ENCODE assay signal across 20 cellular contexts in the genomic region with DNA sequence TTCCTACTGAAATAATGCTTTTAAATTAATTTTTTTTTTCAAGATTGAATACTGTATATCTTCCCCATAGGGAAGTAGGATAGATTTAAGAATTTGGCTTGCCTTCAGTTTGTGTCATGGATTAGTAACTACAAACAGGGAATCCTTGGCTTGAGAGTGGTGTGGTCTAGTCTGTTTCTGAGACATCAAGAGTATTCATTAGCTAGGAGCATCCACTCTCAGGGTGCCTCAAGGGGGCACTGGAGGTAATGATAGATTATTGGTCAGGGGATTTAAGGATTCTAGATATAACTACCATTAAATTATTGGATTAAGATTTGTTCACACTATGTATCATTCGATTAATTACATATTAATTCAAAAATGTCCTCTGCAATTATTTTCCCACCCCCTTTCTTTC.
DNase-seq lines count a peak whose midpoint lies in the region; TF ChIP-seq lines count a peak whose summit lies in the region.
"Had no signal": no experiment of that assay in that cellular context is flagged by ENCODE, and none has a peak within 500 bp of the region (broad histone marks: within the 10 kb centered on the region; RNA-seq: fewer than 3 reads in every experiment).

No MANE protein-coding gene starts in this region.

- POLR2A ChIA-PET in A673 (lab: Charles Lee; ENCODE audit: low non-redundant PET) (interaction anchor here (0.7 kb wide), 1 partner anchor 120 kb away, joined by 5 read pairs; no protein-coding TSS in a partner anchor), RWPE1 (lab: Yijun Ruan, JAX; ENCODE audit: low non-redundant PET) (no interaction called here)

- no TSS peak for BruUV-seq in A673 (replicated peaks; lab: Mats Ljungman, UMichigan)

- peaks cover 0 to 3% (median 1%) of the 10 kb centered on the region in 6 donors for H3K9me3 Mint-ChIP-seq in immature natural killer cell
- H3K9me3 Mint-ChIP-seq in endothelial cell (ENCODE audit: unreplicated experiment): no peaks in the 10 kb centered on the region
- H3K9me3 Mint-ChIP-seq: activated naive CD8-positive, alpha-beta T cell treated with anti-CD3 and anti-CD28 coated beads, Interleukin-2, amount 10 ng/mL, durations not matched to agents 7 days and 5 days; activated T-helper 1 cell treated with anti-CD3 and anti-CD28 coated beads, Interleukin-12 subunit alpha, Interleukin-12 subunit beta, Interleukin-2, Interleukin-4 antibody, amounts not matched to agents 30 ng/mL and 10 ng/mL and 1 ng/mL, durations not matched to agents 14 hours and 24 hours and 36 hours; brain had no signal

- intact Hi-C loops in A673 (cut with micrococcal nuclease; ENCODE audit: unreplicated experiment): no loop called here

- H2AFZ ChIP-seq in GM23248: no peak overlapping the region

- in situ Hi-C loops in GM23248 (cut with MboI): no loop called here

- no peak overlapping the region for H3K9ac ChIP-seq in GM23248
- H3K9ac ChIP-seq: KMS-11 had no signal

- no peaks in the 10 kb centered on the region for H3K27me3 ChIP-seq in A673 (replicated peaks; ENCODE audit: insufficient read depth, low read depth, low read length, poor library complexity)
- H3K27me3 ChIP-seq in GM23248 (replicated peaks; ENCODE audit: insufficient read depth): no peaks in the 10 kb centered on the region
- H3K27me3 ChIP-seq: neutrophil had no signal

- DNase-seq in A673 (ENCODE audit: low spot score) (peak; percentile 4), GM23248 (peak; percentile 50), RWPE1 (ENCODE audit: low spot score) (no peak), fibroblast of mammary gland (ENCODE audit: low read depth) (peak; percentile 59), immature natural killer cell (no peak), endothelial cell (ENCODE audit: low spot score) (no peak), T1000 (lab: John Stamatoyannopoulos, UW) (no peak)
- DNase-seq in activated CD4-positive, CD25-positive, alpha-beta regulatory T cell (lab: John Stamatoyannopoulos, UW): no peak
- DNase-seq: activated naive CD8-positive, alpha-beta T cell treated with anti-CD3 and anti-CD28 coated beads, Interleukin-2, amount 10 ng/mL, durations not matched to agents 7 days and 5 days; dermis blood vessel endothelial cell; head of caudate nucleus; mucosa of descending colon; NCI-H1105; NCI-H2107; NCI-H526; substantia nigra had no signal

- no peak overlapping the region for H3K4me3 Mint-ChIP-seq in immature natural killer cell
- no peak overlapping the region for H3K4me3 Mint-ChIP-seq in endothelial cell (ENCODE audit: unreplicated experiment)
- H3K4me3 Mint-ChIP-seq: activated naive CD8-positive, alpha-beta T cell treated with anti-CD3 and anti-CD28 coated beads, Interleukin-2, amount 10 ng/mL, durations not matched to agents 7 days and 5 days; activated T-helper 1 cell treated with anti-CD3 and anti-CD28 coated beads, Interleukin-12 subunit alpha, Interleukin-12 subunit beta, Interleukin-2, Interleukin-4 antibody, amounts not matched to agents 30 ng/mL and 10 ng/mL and 1 ng/mL, durations not matched to agents 14 hours and 24 hours and 36 hours; brain had no signal

- WGBS in GM23248 (ENCODE audit: low coverage in 1 of 2, low lambda C conversion rate in 2 of 2, missing lambda C conversion rate in 2 of 2), 2 experiments: 92 to 100% methylated on average over 1 of the region's 1 CpG

- no peaks in the 10 kb centered on the region for H3K9me2 ChIP-seq in GM23248 (ENCODE audit: insufficient read depth)

- H3K36me3 ChIP-seq in A673 (ENCODE audit: insufficient read depth, low read length, poor library complexity, severe bottlenecking) (no peaks in the 10 kb centered on the region), GM23248 (ENCODE audit: low read depth) (peaks cover 52% of the 10 kb centered on the region)
- H3K36me3 ChIP-seq: neutrophil had no signal

- H3K4me2 ChIP-seq in GM23248 (ENCODE audit: unreplicated experiment): no peak overlapping the region
- H3K4me2 ChIP-seq: KMS-11 had no signal

- H3K4me1 Mint-ChIP-seq in immature natural killer cell (no peaks in the 10 kb centered on the region), endothelial cell (ENCODE audit: unreplicated experiment) (no peaks in the 10 kb centered on the region)
- H3K4me1 Mint-ChIP-seq: activated naive CD8-positive, alpha-beta T cell treated with anti-CD3 and anti-CD28 coated beads, Interleukin-2, amount 10 ng/mL, durations not matched to agents 7 days and 5 days; brain had no signal

- H4K20me1 ChIP-seq in GM23248 (ENCODE audit: insufficient read depth): no peaks in the 10 kb centered on the region

- H3K27me3 Mint-ChIP-seq in immature natural killer cell (ENCODE audit: low read depth in 3 of 3) (peaks cover 0 to 1% (median 0%) of the 10 kb centered on the region in 3 donors), endothelial cell (ENCODE audit: unreplicated experiment) (no peaks in the 10 kb centered on the region)
- H3K27me3 Mint-ChIP-seq: activated naive CD8-positive, alpha-beta T cell treated with anti-CD3 and anti-CD28 coated beads, Interleukin-2, amount 10 ng/mL, durations not matched to agents 7 days and 5 days had no signal

- H3K9me3 ChIP-seq in A673 (ENCODE audit: low read depth, low read length, poor library complexity, severe bottlenecking) (no peaks in the 10 kb centered on the region), GM23248 (ENCODE audit: low read depth) (no peaks in the 10 kb centered on the region)
- H3K9me3 ChIP-seq: mucosa of descending colon, neutrophil had no signal

- H3K27ac Mint-ChIP-seq in immature natural killer cell (no peak overlapping the region), endothelial cell (ENCODE audit: unreplicated experiment) (no peak overlapping the region)
- H3K27ac Mint-ChIP-seq: activated naive CD8-positive, alpha-beta T cell treated with anti-CD3 and anti-CD28 coated beads, Interleukin-2, amount 10 ng/mL, durations not matched to agents 7 days and 5 days; activated T-helper 1 cell treated with anti-CD3 and anti-CD28 coated beads, Interleukin-12 subunit alpha, Interleukin-12 subunit beta, Interleukin-2, Interleukin-4 antibody, amounts not matched to agents 30 ng/mL and 10 ng/mL and 1 ng/mL, durations not matched to agents 14 hours and 24 hours and 36 hours; brain had no signal

- H3K4me1 ChIP-seq in A673 (ENCODE audit: insufficient read depth, low read length, poor library complexity, severe bottlenecking) (no peaks in the 10 kb centered on the region), GM23248 (ENCODE audit: insufficient read depth) (peaks cover 18% of the 10 kb centered on the region)

- no peaks in the 10 kb centered on the region for H3K79me2 ChIP-seq in GM23248 (ENCODE audit: insufficient read depth)

- peaks cover 22% of the 10 kb centered on the region for H3F3A ChIP-seq in GM23248 (ENCODE audit: insufficient read depth)

- CTCF ChIA-PET in A673 (lab: Charles Lee) (no interaction called here), RWPE1 (lab: Yijun Ruan, JAX) (interaction anchor here (0.6 to 0.7 kb wide), 4 partner anchors 120 to 729 kb away, joined by 3 to 11 read pairs (median 4); no protein-coding TSS in a partner anchor)

- peaks cover 0 to 3% (median 0%) of the 10 kb centered on the region in 3 donors for H3K36me3 Mint-ChIP-seq in immature natural killer cell
- no peaks in the 10 kb centered on the region for H3K36me3 Mint-ChIP-seq in endothelial cell (ENCODE audit: low read depth, unreplicated experiment)
- H3K36me3 Mint-ChIP-seq: activated naive CD8-positive, alpha-beta T cell treated with anti-CD3 and anti-CD28 coated beads, Interleukin-2, amount 10 ng/mL, durations not matched to agents 7 days and 5 days; brain had no signal

- no peak overlapping the region for H3K27ac ChIP-seq in A673 (ENCODE audit: low read depth, low read length, poor library complexity, severe bottlenecking)
- no peak overlapping the region for H3K27ac ChIP-seq in GM23248
- H3K27ac ChIP-seq in RWPE1: no peak overlapping the region
- H3K27ac ChIP-seq: KMS-11, neutrophil had no signal

- H3K4me3 ChIP-seq in A673 (ENCODE audit: low read depth, low read length, poor library complexity, severe bottlenecking): no peak overlapping the region
- no peak overlapping the region for H3K4me3 ChIP-seq in GM23248
- H3K4me3 ChIP-seq in fibroblast of mammary gland (ENCODE audit: control insufficient read depth, low read depth, low read length): no peak overlapping the region
- H3K4me3 ChIP-seq: mucosa of descending colon had no signal

- TF ChIP-seq CTCF in A673 (conservative IDR thresholded peaks at IDR 0.05; ENCODE audit: low read depth, low read length) (peak; percentile 35; the same call in 1 of the 2 replicates), RWPE1 (conservative IDR thresholded peaks at IDR 0.05; ENCODE audit: low read depth) (0 out of 2 replicates have a peak, but pooled peaks have one; percentile 21), fibroblast of mammary gland (conservative IDR thresholded peaks at IDR 0.05; ENCODE audit: control insufficient read depth, insufficient read depth, low read depth, low read length) (peak; percentile 37), endothelial cell (IDR thresholded peaks at IDR 0.05; ENCODE audit: unreplicated experiment) (no peak)

Comparison
In these comparisons a context has a peak if more than half of its experiments do, and no peak if none do; other contexts are left out.
1. DNase-seq: peak in A673 (single experiment), GM23248 (single experiment) and fibroblast of mammary gland (single experiment); none in RWPE1 (single experiment), immature natural killer cell (0 of 3), activated CD4-positive, CD25-positive, alpha-beta regulatory T cell (0 of 4), endothelial cell (single experiment) and T1000 (single experiment).